In the genomic region with DNA sequence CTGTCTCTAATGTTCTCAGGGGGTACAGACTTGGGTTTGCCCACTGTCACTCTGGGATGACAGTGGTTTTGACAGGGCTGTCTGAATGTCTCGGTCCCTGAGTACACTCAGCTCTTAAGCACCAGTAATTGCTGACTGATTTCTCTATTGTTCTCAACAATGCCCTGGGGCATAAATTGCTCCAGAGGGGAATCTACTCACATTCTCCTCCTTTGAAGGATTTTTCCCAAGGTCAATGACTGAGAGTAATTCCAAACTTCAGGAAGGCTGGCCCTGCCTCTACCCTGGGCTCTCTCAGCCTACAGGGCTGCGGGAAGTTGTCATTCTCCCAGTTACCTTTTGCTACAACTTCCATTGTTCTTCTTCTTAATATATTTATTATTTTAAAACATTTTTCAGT, we compare ENCODE assay signal across 28 cellular contexts. TPM values are rescaled to one million over a fixed set of nuclear protein-coding genes. Genes with fewer than 3 reads are reported as not detected.
"Had no signal": no experiment of that assay in that cellular context is flagged by ENCODE, and none has a peak within 500 bp of the region (broad histone marks: within the 10 kb centered on the region; RNA-seq: fewer than 3 reads in every experiment).

No MANE protein-coding gene starts in this region.

- H3K9me3 ChIP-seq: right atrium auricular region, sigmoid colon, stomach, thoracic aorta, transverse colon, uterus had no signal

- H3K4me2 ChIP-seq: hepatocyte had no signal

- FAIRE-seq: endothelial cell of umbilical vein had no signal

- H3K79me2 ChIP-seq: hepatocyte had no signal

- H3K27ac ChIP-seq: coronary artery, hepatocyte, right atrium auricular region, sigmoid colon, skin epidermis, stomach, thoracic aorta, transverse colon, uterus had no signal

- H3K27me3 ChIP-seq: right atrium auricular region, sigmoid colon, stomach, transverse colon, uterus had no signal

- H3K36me3 ChIP-seq: right atrium auricular region, sigmoid colon, stomach, thoracic aorta, transverse colon, uterus had no signal

- H3K4me1 ChIP-seq: right atrium auricular region, sigmoid colon, stomach, transverse colon, uterus had no signal

- H3K4me3 ChIP-seq: coronary artery, hepatocyte, right atrium auricular region, sigmoid colon, skin epidermis, stomach, thoracic aorta, transverse colon, uterus had no signal

- DNase-seq: effector CD4-positive, alpha-beta T cell; endodermal cell; foreskin melanocyte; head of caudate nucleus; kidney glomerular epithelial cell; natural killer cell; posterior cingulate gyrus; sigmoid colon; stimulated activated CD4-positive, alpha-beta T cell treated with anti-CD3 and anti-CD28 coated beads, Interleukin-12 subunit alpha, Interleukin-12 subunit beta, amount 100 ng/mL, for 4 hours; stimulated activated naive CD4-positive, alpha-beta T cell; stomach; substantia nigra; transverse colon; uterus had no signal

RNA-seq across cellular contexts. Expression of a gene that starts 36.5 kb away (rescaled TPM):
- total RNA-seq: dermis microvascular lymphatic vessel endothelial cell, endodermal cell, endothelial cell of umbilical vein, hepatocyte, liver, lung microvascular endothelial cell, mucosa of gallbladder, myocyte, natural killer cell, neural crest cell, osteocyte, right atrium auricular region, sigmoid colon, stomach, thoracic aorta, transverse colon, uterus had no signal
- polyA plus RNA-seq: endothelial cell of umbilical vein, esophagus, hepatocyte, liver, sigmoid colon had no signal

RNA-seq across cellular contexts. Expression of a gene that starts 54.9 kb away (rescaled TPM):
- total RNA-seq: dermis microvascular lymphatic vessel endothelial cell, endothelial cell of umbilical vein, hepatocyte, liver, lung microvascular endothelial cell, mucosa of gallbladder, myocyte, natural killer cell, neural crest cell, osteocyte, right atrium auricular region, sigmoid colon, stomach, thoracic aorta, transverse colon, uterus had no signal
- polyA plus RNA-seq: endothelial cell of umbilical vein, hepatocyte, liver, sigmoid colon, stomach had no signal
